23 cellular contexts compared by ENCODE assay signal in genomic region chr13:113735194-113735593, GRCh38.
"Had no signal": no experiment of that assay in that cellular context is flagged by ENCODE, and none has a peak within 500 bp of the region (broad histone marks: within the 10 kb centered on the region; RNA-seq: fewer than 3 reads in every experiment).

No MANE protein-coding gene starts in this region.

- H3K27me3 ChIP-seq: Peyer's patch had no signal

- H3K9ac ChIP-seq: KMS-11 had no signal

- H2AFZ ChIP-seq: PC-9 had no signal

- ATAC-seq: K562 had no signal

- H3K4me3 ChIP-seq: K562, PC-9, Peyer's patch, SJSA1, SK-N-MC had no signal

- DNase-seq: Kasumi-1, MM.1S, NCI-H1092 treated with DMSO at 0.1 percent for 48 hours, NCI-H1436, NCI-H187, NCI-H2029, NCI-H2081 treated with DMSO at 0.1 percent for 48 hours, NCI-H2171, NCI-H226, NCI-H446, NCI-H510A, NCI-H524 treated with DMSO at 0.1 percent for 48 hours, NCI-H69, NCI-H774, OCI-M1, PC-9, SIG-M5 had no signal

- H3K4me1 ChIP-seq: Peyer's patch, SJSA1 had no signal

- H3K36me3 ChIP-seq: Peyer's patch, SJSA1 had no signal

- H3K4me2 ChIP-seq: KMS-11, PC-9 had no signal

- H3K9me3 ChIP-seq: Peyer's patch had no signal

- H3K27ac ChIP-seq: KMS-11, PC-9, Peyer's patch, SJSA1, SK-N-MC had no signal

- FAIRE-seq: HTR-8/SVneo, K562 had no signal
